In genomic region chr1:36487906-36488305, GRCh38 we compare ENCODE assay signal across 20 cellular contexts. TPM values are rescaled to one million over a fixed set of nuclear protein-coding genes. Genes with fewer than 3 reads are reported as not detected.
"Had no signal": no experiment of that assay in that cellular context is flagged by ENCODE, and none has a peak within 500 bp of the region (broad histone marks: within the 10 kb centered on the region; RNA-seq: fewer than 3 reads in every experiment).

No MANE protein-coding gene starts in this region.

- DNase-seq: activated CD4-positive, alpha-beta T cell treated with anti-CD3 and anti-CD28 coated beads for 1 hour; activated CD4-positive, alpha-beta T cell treated with anti-CD3 and anti-CD28 coated beads, Interleukin-2, amount 50 U/mL, for 48 hours; activated CD8-positive, alpha-beta memory T cell treated with anti-CD3 and anti-CD28 coated beads, Interleukin-2, amount 10 ng/mL, durations not matched to agents 7 days and 5 days; activated gamma-delta T cell treated with Interleukin-2 at 50 U/mL for 16 hours; activated T-cell treated with anti-CD3 and anti-CD28 coated beads, Interleukin-2, amount 50 U/mL, for 4 hours; aorta; foreskin melanocyte; heart left ventricle; islet precursor cell; left ventricle myocardium inferior; nucleus accumbens; psoas muscle; stimulated activated CD4-positive, alpha-beta T cell treated with anti-CD3 and anti-CD28 coated beads, Interleukin-2, amount 100 ng/mL, for 48 hours; SW 1271 had no signal

- H3K9me3 Mint-ChIP-seq: activated T-cell treated with anti-CD3 and anti-CD28 coated beads, Interleukin-2, amount 50 U/mL, for 4 hours; mesothelial cell of epicardium; stimulated activated naive CD8-positive, alpha-beta T cell treated with anti-CD3 and anti-CD28 coated beads, Interleukin-15, Interleukin-2, amounts not matched to agents 100 ng/mL and 50 ng/mL, for 24 hours; T-helper 2 cell treated with Interferon-gamma antibody and Interleukin-4, amounts not matched to agents 5 μg/mL and 100 μg/mL, for 36 hours had no signal

- H3K27ac ChIP-seq: left ventricle myocardium inferior, psoas muscle, thoracic aorta had no signal

- FAIRE-seq: bronchial epithelial cell had no signal

- H3K27ac Mint-ChIP-seq: activated CD8-positive, alpha-beta memory T cell treated with anti-CD3 and anti-CD28 coated beads, Interleukin-2, amount 10 ng/mL, durations not matched to agents 7 days and 5 days; mesothelial cell of epicardium; stimulated activated naive CD8-positive, alpha-beta T cell treated with anti-CD3 and anti-CD28 coated beads, Interleukin-15, Interleukin-2, amounts not matched to agents 100 ng/mL and 50 ng/mL, for 24 hours; T-helper 2 cell treated with Interferon-gamma antibody and Interleukin-4, amounts not matched to agents 5 μg/mL and 100 μg/mL, for 36 hours had no signal

- H3K4me3 Mint-ChIP-seq: activated CD8-positive, alpha-beta memory T cell treated with anti-CD3 and anti-CD28 coated beads, Interleukin-2, amount 10 ng/mL, durations not matched to agents 7 days and 5 days; activated T-cell treated with anti-CD3 and anti-CD28 coated beads, Interleukin-2, amount 50 U/mL, for 4 hours; mesothelial cell of epicardium; stimulated activated naive CD8-positive, alpha-beta T cell treated with anti-CD3 and anti-CD28 coated beads, Interleukin-15, Interleukin-2, amounts not matched to agents 100 ng/mL and 50 ng/mL, for 24 hours; T-helper 2 cell treated with Interferon-gamma antibody and Interleukin-4, amounts not matched to agents 5 μg/mL and 100 μg/mL, for 36 hours had no signal

- H3K4me1 ChIP-seq: left ventricle myocardium inferior, psoas muscle had no signal

- H3K36me3 Mint-ChIP-seq: activated CD8-positive, alpha-beta memory T cell treated with anti-CD3 and anti-CD28 coated beads, Interleukin-2, amount 10 ng/mL, durations not matched to agents 7 days and 5 days; mesothelial cell of epicardium had no signal

- H3K9me3 ChIP-seq: heart left ventricle, left ventricle myocardium inferior, psoas muscle, thoracic aorta had no signal

- ATAC-seq: activated CD8-positive, alpha-beta memory T cell treated with anti-CD3 and anti-CD28 coated beads, Interleukin-2, amount 10 ng/mL, durations not matched to agents 7 days and 5 days; activated T-cell treated with anti-CD3 and anti-CD28 coated beads, Interleukin-2, amount 50 U/mL, for 4 hours; heart left ventricle; psoas muscle had no signal

- H3K4me1 Mint-ChIP-seq: activated CD8-positive, alpha-beta memory T cell treated with anti-CD3 and anti-CD28 coated beads, Interleukin-2, amount 10 ng/mL, durations not matched to agents 7 days and 5 days had no signal

- H3K4me3 ChIP-seq: heart left ventricle, left ventricle myocardium inferior, psoas muscle, thoracic aorta had no signal

- H3K36me3 ChIP-seq: heart left ventricle, left ventricle myocardium inferior, thoracic aorta had no signal

RNA-seq across cellular contexts. Expression of gene CSF3R, which starts 5.2 kb away (rescaled TPM):
- total RNA-seq: activated CD8-positive, alpha-beta memory T cell treated with anti-CD3 and anti-CD28 coated beads, Interleukin-2, amount 10 ng/mL, durations not matched to agents 7 days and 5 days; activated T-cell treated with anti-CD3 and anti-CD28 coated beads, Interleukin-2, amount 50 U/mL, for 4 hours; myocyte had no signal
